10 cellular contexts compared by ENCODE assay signal in the genomic region with DNA sequence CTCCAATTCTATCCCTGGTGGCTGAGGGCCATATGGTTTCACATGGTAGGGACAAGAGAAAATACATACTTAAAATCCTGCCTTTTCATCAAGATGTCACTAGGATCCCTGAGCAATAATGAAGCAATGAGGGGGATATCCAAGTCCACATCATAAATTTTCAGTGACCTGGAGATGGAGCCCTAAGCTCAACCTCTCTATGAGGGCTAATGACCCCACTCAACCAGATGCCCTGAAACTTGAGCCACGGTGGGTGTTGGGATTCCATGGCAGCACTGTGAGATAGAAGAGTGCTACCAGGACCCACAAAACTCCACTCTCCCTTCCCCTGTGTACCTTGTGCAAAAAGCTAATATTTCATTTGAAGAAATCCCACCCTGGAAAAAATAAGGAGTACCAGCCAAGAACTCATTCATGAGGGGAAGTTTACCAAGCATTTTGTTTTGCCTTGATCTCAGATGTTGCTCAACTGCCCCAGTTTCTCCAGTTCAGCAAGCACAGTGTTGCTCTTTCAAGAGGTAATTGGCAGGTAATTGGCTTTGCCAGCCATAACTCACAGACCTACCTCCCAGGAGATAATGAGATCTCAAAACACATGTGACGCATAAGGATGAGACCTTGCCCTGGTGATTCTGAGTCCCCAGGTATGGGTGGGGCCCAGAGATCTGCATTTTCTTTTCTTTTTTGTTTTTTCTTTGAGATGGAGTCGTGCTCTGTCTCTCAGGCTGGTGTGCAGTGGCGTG. TPM values are rescaled to one million over a fixed set of nuclear protein-coding genes. Genes with fewer than 3 reads are reported as not detected.
DNase-seq lines count a peak whose midpoint lies in the region; ATAC-seq and TF ChIP-seq lines count a peak whose summit lies in the region.
"Had no signal": no experiment of that assay in that cellular context is flagged by ENCODE, and none has a peak within 500 bp of the region (broad histone marks: within the 10 kb centered on the region; RNA-seq: fewer than 3 reads in every experiment).

No MANE protein-coding gene starts in this region.

- H2AFZ ChIP-seq in mammary epithelial cell (ENCODE audit: low read depth, low read length): no peak overlapping the region
- peak overlapping the region; percentile 86 for H2AFZ ChIP-seq in OCI-LY1 (ENCODE audit: low read length)

- H3K4me1 Mint-ChIP-seq in MCF 10A (ENCODE audit: insufficient read depth, unreplicated experiment): peaks cover 17% of the 10 kb centered on the region

- POLR2A ChIA-PET in MCF 10A (lab: Yijun Ruan, JAX): interaction anchor here (0.8 to 1.3 kb wide), 3 partner anchors 8 to 156 kb away, joined by 3 read pairs; no protein-coding TSS in a partner anchor

- 86% methylated on average over 4 of the region's 4 CpGs for WGBS in mammary epithelial cell (ENCODE audit: low coverage, missing lambda C conversion rate)

- no peak overlapping the region for H3K27ac ChIP-seq in mammary epithelial cell (ENCODE audit: insufficient read depth, low read depth, low read length)
- H3K27ac ChIP-seq in OCI-LY1 (ENCODE audit: low read depth, low read length, poor library complexity, severe bottlenecking): no peak overlapping the region
- H3K27ac ChIP-seq in upper lobe of right lung: no peak overlapping the region
- H3K27ac ChIP-seq: brain microvascular endothelial cell had no signal

- H3K9me2 ChIP-seq in OCI-LY1 (ENCODE audit: low read depth, low read length): no peaks in the 10 kb centered on the region

- H3K9ac ChIP-seq in mammary epithelial cell (ENCODE audit: insufficient read depth, low read length) (no peak overlapping the region), OCI-LY1 (ENCODE audit: low read length) (no peak overlapping the region)

- TF ChIP-seq CTCF in MCF 10A (IDR thresholded peaks at IDR 0.05; ENCODE audit: unreplicated experiment) (peak; percentile 29), mammary epithelial cell (conservative IDR thresholded peaks at IDR 0.05 in 1 of 2, IDR thresholded peaks at IDR 0.05 in 1 of 2; ENCODE audit: extremely low read depth in 1 of 2, insufficient read depth in 1 of 2, low read depth in 1 of 2, low read length in 2 of 2) (peak in 1 of 2 donors; percentile 27), OCI-LY1 (IDR thresholded peaks at IDR 0.05; ENCODE audit: low read length) (0 out of 2 replicates have a peak, but pooled peaks have one; percentile 5), upper lobe of right lung (IDR thresholded peaks at IDR 0.05) (no peak)

- BruUV-seq in MCF 10A (replicated peaks; lab: Mats Ljungman, UMichigan): no TSS peak
- no TSS peak for BruUV-seq in mammary epithelial cell (replicated peaks; lab: Mats Ljungman, UMichigan)

- no peaks in the 10 kb centered on the region for H3K36me3 Mint-ChIP-seq in MCF 10A (ENCODE audit: insufficient read depth, unreplicated experiment)

- H3K4me2 ChIP-seq in mammary epithelial cell (ENCODE audit: insufficient read depth, low read depth, low read length) (no peak overlapping the region), OCI-LY1 (ENCODE audit: low read length) (no peak overlapping the region)

- H3K4me3 Mint-ChIP-seq in MCF 10A (ENCODE audit: unreplicated experiment): no peak overlapping the region

- in situ Hi-C loops in mammary epithelial cell (cut with MboI; ENCODE audit: low sequenced_read_pairs in 2 of 2): loop anchor here in 1 of 2 donors (10.0 kb wide), 1 partner anchor 151 kb away; no protein-coding TSS in a partner anchor

- peak; percentile 36 for ATAC-seq in esophagus mucosa
- ATAC-seq in upper lobe of right lung: peak; percentile 8
- no peak for ATAC-seq in GM18505 (IDR thresholded peaks at IDR 0.05; ENCODE audit: unreplicated experiment)

- no peak overlapping the region for H3K4me3 ChIP-seq in mammary epithelial cell (replicated peaks in 1 of 3; ENCODE audit: insufficient read depth in 1 of 3, low read depth in 2 of 3, low read length in 3 of 3)
- H3K4me3 ChIP-seq in OCI-LY1 (ENCODE audit: low read depth, low read length, poor library complexity, severe bottlenecking): no peak overlapping the region
- H3K4me3 ChIP-seq in upper lobe of right lung: no peak overlapping the region

- H3K36me3 ChIP-seq in mammary epithelial cell (ENCODE audit: insufficient read depth, low read length): no peaks in the 10 kb centered on the region
- H3K36me3 ChIP-seq in OCI-LY1 (ENCODE audit: insufficient read depth, low read length): no peaks in the 10 kb centered on the region
- H3K36me3 ChIP-seq in upper lobe of right lung: no peaks in the 10 kb centered on the region
- H3K36me3 ChIP-seq: brain microvascular endothelial cell had no signal

- H3K27me3 ChIP-seq in mammary epithelial cell (ENCODE audit: insufficient read depth, low read length) (no peaks in the 10 kb centered on the region), OCI-LY1 (ENCODE audit: insufficient read depth, low read length) (no peaks in the 10 kb centered on the region), upper lobe of right lung (no peaks in the 10 kb centered on the region)
- H3K27me3 ChIP-seq: brain microvascular endothelial cell had no signal

- H3K9me3 ChIP-seq in mammary epithelial cell (replicated peaks; ENCODE audit: insufficient read depth, low read length): no peaks in the 10 kb centered on the region
- no peaks in the 10 kb centered on the region for H3K9me3 ChIP-seq in OCI-LY1 (ENCODE audit: low read length)
- H3K9me3 ChIP-seq in upper lobe of right lung: no peaks in the 10 kb centered on the region

- DNase-seq in MCF 10A (ENCODE audit: unreplicated experiment) (peak; percentile 29), mammary epithelial cell (no peak), upper lobe of right lung (no peak), GOT3 (lab: John Stamatoyannopoulos, UW) (no peak), hippocampal formation (lab: John Stamatoyannopoulos, UW) (no peak)
- DNase-seq: brain microvascular endothelial cell, KBM-7 had no signal

- CTCF ChIA-PET in MCF 10A (lab: Yijun Ruan, JAX): interaction anchor here (0.6 to 2.0 kb wide), 7 partner anchors 18 to 523 kb away, joined by 3 to 10 read pairs (median 5); partner anchors contain the start of gene OSBPL1A
- CTCF ChIA-PET in mammary epithelial cell (lab: Charles Lee; ENCODE audit: low non-redundant PET): no interaction called here

- intact Hi-C loops in MCF 10A (cut with micrococcal nuclease): loop anchor here (2.0 kb wide), 1 partner anchor 155 kb away; no protein-coding TSS in a partner anchor
- intact Hi-C loops in mammary epithelial cell (cut with micrococcal nuclease): loop anchor here (1.0 to 5.0 kb wide), 4 partner anchors 51 to 156 kb away; partner anchors contain the start of gene TTC39C
- intact Hi-C loops in upper lobe of right lung (cut with DNase I): no loop called here

- H3K4me1 ChIP-seq in mammary epithelial cell (ENCODE audit: insufficient read depth, low read length) (peaks cover 5% of the 10 kb centered on the region), OCI-LY1 (ENCODE audit: insufficient read depth, low read length, severe bottlenecking) (peaks cover 21% of the 10 kb centered on the region), upper lobe of right lung (peaks cover 11% of the 10 kb centered on the region)

- H3F3A ChIP-seq in OCI-LY1 (ENCODE audit: insufficient read depth, low read length): no peaks in the 10 kb centered on the region

- no peak overlapping the region for H3K27ac Mint-ChIP-seq in MCF 10A (ENCODE audit: low read depth, unreplicated experiment)

- H4K20me1 ChIP-seq in mammary epithelial cell (ENCODE audit: insufficient read depth, low read length) (no peaks in the 10 kb centered on the region), OCI-LY1 (ENCODE audit: insufficient read depth, low read length) (no peaks in the 10 kb centered on the region)

- H3K27me3 Mint-ChIP-seq in MCF 10A (ENCODE audit: insufficient read depth, unreplicated experiment): no peaks in the 10 kb centered on the region

- no peaks in the 10 kb centered on the region for H3K79me2 ChIP-seq in mammary epithelial cell (ENCODE audit: insufficient read depth, low read length)
- no peaks in the 10 kb centered on the region for H3K79me2 ChIP-seq in OCI-LY1 (ENCODE audit: insufficient read depth, low read length)

- H3K9me3 Mint-ChIP-seq in MCF 10A (ENCODE audit: unreplicated experiment): no peaks in the 10 kb centered on the region

- TF ChIP-seq POLR2A in GM18505 (IDR thresholded peaks at IDR 0.05; ENCODE audit: borderline replicate concordance, extremely low read depth, insufficient read depth, insufficient read length): no peak

- dilution Hi-C loops in mammary epithelial cell (cut with HindIII; ENCODE audit: low sequenced_read_pairs): no loop called here

RNA-seq across cellular contexts. Expression of gene TTC39C, which starts 50.9 kb away (rescaled TPM):
- 11.4 and 12.9 TPM in 2 replicates for total RNA-seq in MCF 10A (2022)
- total RNA-seq in mammary epithelial cell: 10 to 100 TPM; 12.0 to 31.0 TPM
- polyA plus RNA-seq in mammary epithelial cell: 16.4 TPM
- polyA minus RNA-seq in mammary epithelial cell: 44.2 TPM
- total RNA-seq in esophagus mucosa: 24.6 TPM
- total RNA-seq in upper lobe of right lung: 14.8 TPM
